ENCODE assay signal across 18 cellular contexts in the genomic region with DNA sequence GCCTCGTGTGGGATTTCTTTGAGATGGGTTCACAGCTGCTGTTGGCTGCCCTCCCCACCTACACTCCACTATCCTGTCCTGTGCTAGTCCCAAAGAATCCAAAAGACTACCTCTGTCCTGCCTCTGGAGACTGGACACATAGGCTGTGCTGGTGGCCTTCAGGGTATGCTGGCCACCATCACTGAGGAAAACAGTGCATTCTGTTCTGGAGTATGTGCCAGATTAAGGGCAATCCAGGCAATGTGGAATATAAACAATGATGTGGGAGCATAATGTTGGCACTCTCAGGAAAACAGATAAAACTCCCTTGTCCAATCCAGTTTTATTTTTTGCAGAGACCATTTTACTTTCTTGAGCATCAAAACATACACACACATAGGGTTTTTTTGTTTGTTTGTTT.
A peak's percentile ranks its signal among the peaks of the same experiment; 100 is the strongest.
DNase-seq lines count a peak whose midpoint lies in the region; ATAC-seq and TF ChIP-seq lines count a peak whose summit lies in the region.
"Had no signal": no experiment of that assay in that cellular context is flagged by ENCODE, and none has a peak within 500 bp of the region (broad histone marks: within the 10 kb centered on the region; RNA-seq: fewer than 3 reads in every experiment).

No MANE protein-coding gene starts in this region.

- 69 to 84% (median 79%) methylated on average over 1 of the region's 1 CpG for WGBS in stomach, 5 donors

- peak; percentile 70 for TF ChIP-seq EP300 in stomach (IDR thresholded peaks at IDR 0.05)

- no peak overlapping the region for H3K4me3 ChIP-seq in DND-41 (ENCODE audit: low read depth in 1 of 2, low read length in 2 of 2)
- H3K4me3 ChIP-seq in stomach: no peak overlapping the region
- H3K4me3 ChIP-seq: A549, GM12878 had no signal

- TF ChIP-seq CTCF in DND-41 (IDR thresholded peaks at IDR 0.05; ENCODE audit: borderline replicate concordance, extremely low read depth, low read length, poor library complexity, severe bottlenecking) (no peak), stomach (IDR thresholded peaks at IDR 0.05) (no peak)

- intact Hi-C loops in stomach (cut with DNase I; ENCODE audit: low total_unique reads): no loop called here

- in situ Hi-C loops in KBM-7 (cut with MboI; ENCODE audit: low pct_unique_long_range_greater_than_20kb, low sequenced_read_pairs): no loop called here

- H2AFZ ChIP-seq in DND-41 (ENCODE audit: low read depth, low read length): peak overlapping the region; percentile 36; the same call in 1 of the 2 replicates

- DNase-seq in DND-41 (no peak), M059J (ENCODE audit: low read depth) (peak; percentile 22), fibroblast of gingiva (ENCODE audit: low read depth) (peak; percentile 49), stomach (no peak), KBM-7 (no peak), NCI-H128 (lab: John Stamatoyannopoulos, UW; ENCODE audit: unreplicated experiment) (no peak)
- no peak for DNase-seq in stimulated activated CD8-positive, alpha-beta memory T cell treated with anti-CD3 and anti-CD28 coated beads, Interleukin-4, amount 100 ng/mL, for 48 hours
- DNase-seq: AML-193; Caco-2; CD4-positive, alpha-beta T cell; EL; GOT3; H9 had no signal

- no peak overlapping the region for H3K9ac ChIP-seq in DND-41 (ENCODE audit: low read depth, low read length)

- no peaks in the 10 kb centered on the region for H3K9me3 ChIP-seq in DND-41 (ENCODE audit: insufficient read depth, low read length, severe bottlenecking)
- no peaks in the 10 kb centered on the region for H3K9me3 ChIP-seq in stomach
- H3K9me3 ChIP-seq: A549, Caco-2 had no signal

- H3K36me3 ChIP-seq in DND-41 (ENCODE audit: insufficient read depth, low read length) (no peaks in the 10 kb centered on the region), stomach (no peaks in the 10 kb centered on the region)

- no peaks in the 10 kb centered on the region for H3K79me2 ChIP-seq in DND-41 (ENCODE audit: insufficient read depth, low read length)

- TF ChIP-seq POLR2A in stomach (IDR thresholded peaks at IDR 0.05): no peak

- no peaks in the 10 kb centered on the region for H4K20me1 ChIP-seq in DND-41 (ENCODE audit: insufficient read depth, low read length)

- ATAC-seq in DND-41 (ENCODE audit: insufficient read depth, low read depth): no peak
- ATAC-seq: A549, GM12878 had no signal

- no peaks in the 10 kb centered on the region for H3K27me3 ChIP-seq in DND-41 (ENCODE audit: insufficient read depth, low read length, poor library complexity)
- H3K27me3 ChIP-seq in stomach: no peaks in the 10 kb centered on the region

- H3K4me2 ChIP-seq in DND-41 (ENCODE audit: insufficient read depth, low read length): no peak overlapping the region
- H3K4me2 ChIP-seq: A549 had no signal

- H3K27ac ChIP-seq in DND-41 (ENCODE audit: low read length) (peak overlapping the region; percentile 32; the same call in 1 of the 2 replicates), stomach (peak overlapping the region in 1 of 5 donors; percentile 46)
- H3K27ac ChIP-seq: 22Rv1, A549, C4-2B, HL-60 had no signal

- H3K4me1 ChIP-seq in DND-41 (ENCODE audit: insufficient read depth, low read length): peaks cover 44% of the 10 kb centered on the region
- peaks cover 6 to 35% (median 30%) of the 10 kb centered on the region in 4 donors for H3K4me1 ChIP-seq in stomach
- H3K4me1 ChIP-seq: A549 had no signal

Comparison
In these comparisons a context has a peak if more than half of its experiments do, and no peak if none do; other contexts are left out.
1. DNase-seq: peak in M059J (single experiment) and fibroblast of gingiva (single experiment); none in DND-41 (single experiment), stomach (single experiment), KBM-7 (single experiment), stimulated activated CD8-positive, alpha-beta memory T cell treated with anti-CD3 and anti-CD28 coated beads, Interleukin-4, amount 100 ng/mL, for 48 hours (single experiment) and NCI-H128 (single experiment).